Comparison of ENCODE assay signal across 24 cellular contexts in genomic region chr5:25950681-25951080, GRCh38.
"Had no signal": no experiment of that assay in that cellular context is flagged by ENCODE, and none has a peak within 500 bp of the region (broad histone marks: within the 10 kb centered on the region; RNA-seq: fewer than 3 reads in every experiment).

No MANE protein-coding gene starts in this region.

- H3K4me1 ChIP-seq: adrenal gland, body of pancreas, breast epithelium had no signal

- H3K9me3 ChIP-seq: adrenal gland, body of pancreas, breast epithelium had no signal

- H2AFZ ChIP-seq: PC-9 had no signal

- DNase-seq: activated B cell treated with CpG ODN at 0.5 μM for 24 hours; activated CD4-positive, alpha-beta memory T cell treated with anti-CD3 and anti-CD28 coated beads for 36 hours; activated CD4-positive, alpha-beta T cell treated with anti-CD3 and anti-CD28 coated beads for 4 hours; activated CD4-positive, alpha-beta T cell treated with anti-CD3 and anti-CD28 coated beads, Interleukin-2, amount 50 U/mL, for 1 hour; activated CD4-positive, CD25-positive, alpha-beta regulatory T cell treated with anti-CD3 and anti-CD28 coated beads, Interleukin-2, amount 50 U/mL, for 72 hours; activated CD8-positive, alpha-beta memory T cell treated with anti-CD3 and anti-CD28 coated beads, Interleukin-2, amount 50 U/mL, for 4 hours; activated gamma-delta T cell treated with Interleukin-2 at 50 U/mL for 16 hours; activated naive CD4-positive, alpha-beta T cell treated with anti-CD3 and anti-CD28 coated beads for 36 hours; activated T-cell treated with anti-CD3 and anti-CD28 coated beads for 4 hours; activated T-cell treated with anti-CD3 and anti-CD28 coated beads, Interleukin-2, amount 50 U/mL, for 4 hours; adrenal gland; body of pancreas; NCI-H1105; NCI-H1417 treated with DMSO at 0.1 percent for 48 hours; NCI-H187 treated with DMSO at 0.1 percent for 48 hours; NCI-H2081; NCI-H226; NCI-H524 treated with DMSO at 0.1 percent for 48 hours; NK-92 treated with Interleukin-12 subunit alpha and Interleukin-12 subunit beta, amount 100 ng/mL, for 24 hours; PC-9; Right ventricle myocardium superior had no signal

- H3K27ac ChIP-seq: adrenal gland, body of pancreas, breast epithelium, PC-9, SK-N-MC had no signal

- H3K27me3 ChIP-seq: adrenal gland, body of pancreas, breast epithelium had no signal

- H3K4me3 ChIP-seq: adrenal gland, body of pancreas, breast epithelium, PC-9, SK-N-MC had no signal

- H3K36me3 ChIP-seq: adrenal gland, breast epithelium had no signal

- H3K4me2 ChIP-seq: PC-9 had no signal

- ATAC-seq: activated naive CD4-positive, alpha-beta T cell treated with anti-CD3 and anti-CD28 coated beads, Interleukin-2, amount 50 U/mL, for 72 hours; activated T-cell treated with anti-CD3 and anti-CD28 coated beads, Interleukin-2, amount 50 U/mL, for 4 hours; body of pancreas had no signal
